In the genomic region with DNA sequence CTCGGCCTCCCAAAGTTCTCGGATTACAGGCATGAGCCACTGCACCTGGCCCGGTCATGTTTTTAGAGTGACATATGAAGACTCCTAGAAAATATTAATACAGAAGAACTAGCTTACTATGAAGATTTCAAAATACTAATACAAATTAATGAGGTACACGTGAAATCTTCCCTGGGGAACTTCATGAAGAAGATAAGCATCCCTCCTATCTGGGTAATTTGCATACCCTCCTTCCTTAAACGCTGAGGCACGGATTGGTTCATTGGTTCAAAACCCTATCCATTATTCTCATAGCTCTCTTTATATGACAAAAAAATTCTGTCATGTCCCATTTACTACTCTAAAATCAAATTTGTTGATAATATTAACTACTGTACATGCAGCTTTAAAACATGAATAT, we compare ENCODE assay signal across 16 cellular contexts.
DNase-seq lines count a peak whose midpoint lies in the region; ATAC-seq and TF ChIP-seq lines count a peak whose summit lies in the region.
"Had no signal": no experiment of that assay in that cellular context is flagged by ENCODE, and none has a peak within 500 bp of the region (broad histone marks: within the 10 kb centered on the region; RNA-seq: fewer than 3 reads in every experiment).

No MANE protein-coding gene starts in this region.

- POLR2A ChIA-PET in CD4-positive, alpha-beta T cell (lab: Charles Lee), result interaction anchor here (0.8 to 9.0 kb wide), 9 partner anchors 12 to 61 kb away, joined by 3 to 97 read pairs (median 5); no protein-coding TSS in a partner anchor
- POLR2A ChIA-PET in OCI-LY7 (lab: Charles Lee), result interaction anchor here (0.6 to 3.9 kb wide), 11 partner anchors 8 to 117 kb away, joined by 3 to 32 read pairs (median 3); no protein-coding TSS in a partner anchor

- intact Hi-C loops in CD4-positive, alpha-beta T cell (cut with DNase I, micrococcal nuclease), result loop anchor here in 1 of 2 experiments (10.0 kb wide), 1 partner anchor 64 kb away; no protein-coding TSS in a partner anchor
- intact Hi-C loops in OCI-LY7 (cut with micrococcal nuclease; ENCODE audit: unreplicated experiment), result no loop called here

- DNase-seq in CD4-positive, alpha-beta T cell, result no peak
- DNase-seq in OCI-LY7 (ENCODE audit: low spot score) (no peak), NCI-H82 (lab: John Stamatoyannopoulos, UW) (no peak)
- no peak for DNase-seq in effector memory CD4-positive, alpha-beta T cell
- DNase-seq: colonic mucosa, DMS 273 treated with DMSO at 0.1 percent for 48 hours, H7, NCI-H1436 treated with DMSO at 0.1 percent for 48 hours, NCI-H69, retina, SIG-M5 had no signal

- 0 out of 2 replicates have a peak, but pooled peaks cover 3% of the 10 kb centered on the region for H4K20me1 ChIP-seq in OCI-LY7 (ENCODE audit: insufficient read depth, low read length)

- CTCF ChIA-PET in CD4-positive, alpha-beta T cell (lab: Charles Lee), result interaction anchor here (1.0 to 3.6 kb wide), 7 partner anchors 9 to 62 kb away, joined by 3 to 15 read pairs (median 10); no protein-coding TSS in a partner anchor
- CTCF ChIA-PET in OCI-LY7 (lab: Charles Lee; ENCODE audit: unreplicated experiment), result no interaction called here

- no peak overlapping the region for H3K27ac Mint-ChIP-seq in CD4-positive, alpha-beta T cell

- H3K9me3 ChIP-seq in CD4-positive, alpha-beta T cell (ENCODE audit: control insufficient read depth, low read length), result no peaks in the 10 kb centered on the region
- H3K9me3 ChIP-seq in OCI-LY7 (ENCODE audit: low read length), result no peaks in the 10 kb centered on the region
- no peaks in the 10 kb centered on the region for H3K9me3 ChIP-seq in effector memory CD4-positive, alpha-beta T cell (ENCODE audit: control insufficient read depth, low read length)
- H3K9me3 ChIP-seq: colonic mucosa, suprapubic skin had no signal

- H3K9me3 Mint-ChIP-seq in CD4-positive, alpha-beta T cell, result no peaks in the 10 kb centered on the region

- H3K36me3 ChIP-seq in ACC112 (ENCODE audit: insufficient read depth, low read length) (peaks cover 9% of the 10 kb centered on the region), OCI-LY7 (ENCODE audit: insufficient read depth, low read length) (peaks cover 38% of the 10 kb centered on the region)
- H3K36me3 ChIP-seq in effector memory CD4-positive, alpha-beta T cell (ENCODE audit: control insufficient read depth, insufficient read depth, low read length), result peaks cover 4% of the 10 kb centered on the region
- H3K36me3 ChIP-seq: colonic mucosa, suprapubic skin had no signal

- H3K4me3 ChIP-seq in ACC112 (ENCODE audit: low read depth, low read length) (peak overlapping the region; percentile 78), OCI-LY7 (ENCODE audit: low read depth, low read length, poor library complexity, severe bottlenecking) (peak overlapping the region; percentile 23)
- H3K4me3 ChIP-seq in effector memory CD4-positive, alpha-beta T cell (ENCODE audit: insufficient read depth, low read depth, low read length, poor library complexity, severe bottlenecking), result peak overlapping the region; percentile 55
- H3K4me3 ChIP-seq: colonic mucosa, suprapubic skin had no signal

- BruUV-seq in OCI-LY7 (replicated peaks; lab: Mats Ljungman, UMichigan), result no TSS peak

- peak overlapping the region; percentile 80; the same call in 1 of the 2 replicates for H3K4me2 ChIP-seq in OCI-LY7 (ENCODE audit: low read length)

- H3K79me2 ChIP-seq in ACC112 (ENCODE audit: control insufficient read depth, insufficient read depth, low read length, unreplicated experiment) (peaks cover 87% of the 10 kb centered on the region), OCI-LY7 (ENCODE audit: insufficient read depth, low read depth, low read length) (peaks cover 6% of the 10 kb centered on the region; the same call in 1 of the 2 replicates)

- peaks cover 51% of the 10 kb centered on the region for H3K4me1 ChIP-seq in ACC112 (ENCODE audit: control insufficient read depth, insufficient read depth, low read length, unreplicated experiment)
- peaks cover 61% of the 10 kb centered on the region for H3K4me1 ChIP-seq in OCI-LY7 (ENCODE audit: insufficient read depth, low read length, poor library complexity, severe bottlenecking)
- peaks cover 54% of the 10 kb centered on the region for H3K4me1 ChIP-seq in effector memory CD4-positive, alpha-beta T cell (ENCODE audit: control insufficient read depth, insufficient read depth, low read length, poor library complexity, severe bottlenecking)
- H3K4me1 ChIP-seq: colonic mucosa had no signal

- H3K9me2 ChIP-seq in OCI-LY7 (ENCODE audit: insufficient read depth, low read length), result no peaks in the 10 kb centered on the region

- H2AFZ ChIP-seq in ACC112 (ENCODE audit: low read length, unreplicated experiment), result no peak overlapping the region
- H2AFZ ChIP-seq in OCI-LY7 (ENCODE audit: low read length), result no peak overlapping the region

- H3K27me3 ChIP-seq in ACC112 (ENCODE audit: insufficient read depth, low read length), result no peaks in the 10 kb centered on the region
- no peaks in the 10 kb centered on the region for H3K27me3 ChIP-seq in CD4-positive, alpha-beta T cell (ENCODE audit: control insufficient read depth, insufficient read depth, low read length)
- H3K27me3 ChIP-seq in effector memory CD4-positive, alpha-beta T cell (replicated peaks; ENCODE audit: control insufficient read depth, insufficient read depth, low read length, poor library complexity, severe bottlenecking), result no peaks in the 10 kb centered on the region
- H3K27me3 ChIP-seq: colonic mucosa, suprapubic skin had no signal

- peaks cover 81% of the 10 kb centered on the region for H3K36me3 Mint-ChIP-seq in CD4-positive, alpha-beta T cell (ENCODE audit: low read depth)

- H3K27me3 Mint-ChIP-seq in CD4-positive, alpha-beta T cell, result no peaks in the 10 kb centered on the region

- ATAC-seq in CD4-positive, alpha-beta T cell (ENCODE audit: poor library complexity), result no peak
- ATAC-seq in esophagus mucosa, result no peak
- ATAC-seq in HG02610 (IDR thresholded peaks at IDR 0.05; ENCODE audit: unreplicated experiment), result no peak
- no peak for ATAC-seq in HG02759 (IDR thresholded peaks at IDR 0.05; ENCODE audit: unreplicated experiment)

- no peak for TF ChIP-seq CTCF in CD4-positive, alpha-beta T cell (IDR thresholded peaks at IDR 0.05)
- no peak for TF ChIP-seq CTCF in OCI-LY7 (conservative IDR thresholded peaks at IDR 0.05; ENCODE audit: low read length)

- peak overlapping the region; percentile 99 for H3K27ac ChIP-seq in ACC112 (ENCODE audit: low read depth, low read length)
- H3K27ac ChIP-seq in CD4-positive, alpha-beta T cell (ENCODE audit: low read depth, low read length), result peak overlapping the region; percentile 41
- no peak overlapping the region for H3K27ac ChIP-seq in OCI-LY7 (ENCODE audit: low read depth, low read length, poor library complexity, severe bottlenecking)
- peak overlapping the region; percentile 91 for H3K27ac ChIP-seq in effector memory CD4-positive, alpha-beta T cell (ENCODE audit: insufficient read depth, low read length, poor library complexity, severe bottlenecking)
- H3K27ac ChIP-seq: suprapubic skin had no signal

- peak overlapping the region; percentile 70 for H3K4me3 Mint-ChIP-seq in CD4-positive, alpha-beta T cell

- H3K4me1 Mint-ChIP-seq in CD4-positive, alpha-beta T cell (ENCODE audit: low read depth), result peaks cover 48% of the 10 kb centered on the region

Comparison
In these comparisons a context has a peak if more than half of its experiments do, and no peak if none do; other contexts are left out.
1. H3K4me3 ChIP-seq: peak in every context shown above with its lines; median percentile 78 in ACC112; 55 in effector memory CD4-positive, alpha-beta T cell; 23 in OCI-LY7.